In genomic region chrX:15854080-15854655, GRCh38 we compare ENCODE assay signal across 8 cellular contexts. TPM values are rescaled to one million over a fixed set of nuclear protein-coding genes. Genes with fewer than 3 reads are reported as not detected.
DNase-seq lines count a peak whose midpoint lies in the region; ATAC-seq lines count a peak whose summit lies in the region.

No MANE protein-coding gene starts in this region.

- ATAC-seq in GM19372 (IDR thresholded peaks at IDR 0.05; ENCODE audit: low read depth, unreplicated experiment) (peak; percentile 32), HG03520 (IDR thresholded peaks at IDR 0.05; ENCODE audit: unreplicated experiment) (peak; percentile 23), left ventricle myocardium superior (peak; percentile 49)

- peaks cover 0 to 13% (median 0%) of the 10 kb centered on the region in 11 experiments; a peak in 4 of 22 replicates for H3K9me3 ChIP-seq in BLaER1 treated with 17β-estradiol and CSF1 and Interleukin-3, amounts not matched to agents 10 nM and 100 nM (replicated peaks in 1 of 11)

- DNase-seq in T follicular helper cell (ENCODE audit: low read depth) (peak; percentile 36), amygdala (lab: John Stamatoyannopoulos, UW) (peak in 45 of 56 donors; percentile 1 to 69 (median 37)), left ventricle myocardium superior (peak; percentile 71), putamen (ENCODE audit: low spot score) (peak; percentile 45), cortex of kidney (lab: John Stamatoyannopoulos, UW) (no peak)

- peak overlapping the region; percentile 68 to 96 (median 84) for H3K4me2 ChIP-seq in BLaER1 treated with 17β-estradiol and CSF1 and Interleukin-3, amounts not matched to agents 10 nM and 100 nM

- H3K27me3 ChIP-seq in BLaER1 treated with 17β-estradiol and CSF1 and Interleukin-3, amounts not matched to agents 10 nM and 100 nM: peaks cover 90 to 100% (median 96%) of the 10 kb centered on the region in 11 experiments

- H4K20me1 ChIP-seq in BLaER1 treated with 17β-estradiol and CSF1 and Interleukin-3, amounts not matched to agents 10 nM and 100 nM: peaks cover 11 to 41% (median 34%) of the 10 kb centered on the region in 11 experiments; a peak in 20 of 22 replicates

- peak overlapping the region; percentile 70 to 96 (median 92) for H3K27ac ChIP-seq in BLaER1 treated with 17β-estradiol and CSF1 and Interleukin-3, amounts not matched to agents 10 nM and 100 nM

- H3K4me3 ChIP-seq in BLaER1 treated with 17β-estradiol and CSF1 and Interleukin-3, amounts not matched to agents 10 nM and 100 nM: peak overlapping the region; percentile 53 to 81 (median 72)

- H3K9ac ChIP-seq in BLaER1 treated with 17β-estradiol and CSF1 and Interleukin-3, amounts not matched to agents 10 nM and 100 nM: peak overlapping the region; percentile 82 to 93 (median 86)

- intact Hi-C loops in left ventricle myocardium superior (cut with micrococcal nuclease): no loop called here

- H3K36me3 ChIP-seq in BLaER1 treated with 17β-estradiol and CSF1 and Interleukin-3, amounts not matched to agents 10 nM and 100 nM: peaks cover 0 to 16% (median 9%) of the 10 kb centered on the region in 11 experiments; a peak in 9 of 22 replicates

- peaks cover 14 to 44% (median 21%) of the 10 kb centered on the region in 10 experiments for H3K4me1 ChIP-seq in BLaER1 treated with 17β-estradiol and CSF1 and Interleukin-3, amounts not matched to agents 10 nM and 100 nM

RNA-seq across cellular contexts. Expression of gene AP1S2, which starts 0.4 kb away (rescaled TPM):
- total RNA-seq in left ventricle myocardium superior: 147 TPM
